In genomic region chr2:27249891-27250651, GRCh38 we compare ENCODE assay signal across 9 cellular contexts. TPM values are rescaled to one million over a fixed set of nuclear protein-coding genes. Genes with fewer than 3 reads are reported as not detected.
DNase-seq lines count a peak whose midpoint lies in the region; ATAC-seq and TF ChIP-seq lines count a peak whose summit lies in the region.
"Had no signal": no experiment of that assay in that cellular context is flagged by ENCODE, and none has a peak within 500 bp of the region (broad histone marks: within the 10 kb centered on the region; RNA-seq: fewer than 3 reads in every experiment).

No MANE protein-coding gene starts in this region.

- H3K27me3 Mint-ChIP-seq in type B pancreatic cell = peaks cover 48% of the 10 kb centered on the region

- H3K27ac Mint-ChIP-seq in type B pancreatic cell = no peak overlapping the region

- H3K4me3 Mint-ChIP-seq in type B pancreatic cell = no peak overlapping the region

- ATAC-seq in GM21367 (IDR thresholded peaks at IDR 0.05; ENCODE audit: unreplicated experiment) (no peak), HG03521 (IDR thresholded peaks at IDR 0.05; ENCODE audit: unreplicated experiment) (no peak)

- no peaks in the 10 kb centered on the region for H3K36me3 Mint-ChIP-seq in type B pancreatic cell

- DNase-seq in ELF-1 (ENCODE audit: low read depth, low spot score) (peak; percentile 92), LNCaP clone FGC (ENCODE audit: low read depth) (no peak), epidermal melanocyte (ENCODE audit: insufficient read length, low spot score) (peak; percentile 57), myocyte (ENCODE audit: low read depth) (peak; percentile 36), type B pancreatic cell (ENCODE audit: extremely low spot score, unreplicated experiment) (no peak)
- DNase-seq in activated CD4-positive, alpha-beta T cell treated with anti-CD3 and anti-CD28 coated beads for 1 hour = peak; percentile 27

- no peaks in the 10 kb centered on the region for H3K9me3 Mint-ChIP-seq in type B pancreatic cell

- H3K4me3 ChIP-seq in LNCaP clone FGC (ENCODE audit: low read depth, low read length) = no peak overlapping the region

- TF ChIP-seq CTCF in LNCaP clone FGC (IDR thresholded peaks at IDR 0.05; ENCODE audit: control insufficient read depth, extremely low read depth, insufficient read depth) (peak; percentile 53), type B pancreatic cell (conservative IDR thresholded peaks at IDR 0.05) (peak; percentile 78)

- peaks cover 7% of the 10 kb centered on the region for H3K4me1 Mint-ChIP-seq in type B pancreatic cell (ENCODE audit: unreplicated experiment)

RNA-seq across cellular contexts. Expression of gene SLC30A3, which starts 12.8 kb away (rescaled TPM):
- total RNA-seq in myocyte = 0.03 TPM in 1 of 2 replicates, not detected in the other
- polyA plus RNA-seq in myocyte (2012) = 0.76 TPM
- total RNA-seq in type B pancreatic cell (ENCODE audit: low replicate concordance) = 0.19 and 0.53 TPM in 2 replicates

RNA-seq across cellular contexts. Expression of gene DNAJC5G, which starts 25.2 kb away (rescaled TPM):
- total RNA-seq in myocyte (not detected in 2 replicates), type B pancreatic cell (ENCODE audit: low replicate concordance) (not detected in 2 replicates)
- not detected for polyA plus RNA-seq in myocyte (2012)
- total RNA-seq: activated CD8-positive, alpha-beta memory T cell treated with anti-CD3 and anti-CD28 coated beads for 36 hours had no signal

RNA-seq across cellular contexts. Expression of gene TRIM54, which starts 32.2 kb away (rescaled TPM):
- 74.0 and 105 TPM in 2 replicates for total RNA-seq in myocyte
- polyA plus RNA-seq in myocyte (2012) = 75.3 TPM
- not detected in 2 replicates for total RNA-seq in type B pancreatic cell (ENCODE audit: low replicate concordance)

RNA-seq across cellular contexts. Expression of gene CAD, which starts 32.9 kb away (rescaled TPM):
- total RNA-seq in myocyte = 22.8 and 24.9 TPM in 2 replicates
- polyA plus RNA-seq in myocyte (2012) = 39.7 TPM
- total RNA-seq in type B pancreatic cell (ENCODE audit: low replicate concordance) = 51.6 and 85.1 TPM in 2 replicates

RNA-seq across cellular contexts. Expression of gene SLC5A6, which starts 38.0 kb away (rescaled TPM):
- total RNA-seq in myocyte (31.2 and 36.2 TPM in 2 replicates), type B pancreatic cell (ENCODE audit: low replicate concordance) (63.6 and 76.3 TPM in 2 replicates)
- 18.0 TPM for polyA plus RNA-seq in myocyte (2012)

Comparison
In these comparisons a context has a peak if more than half of its experiments do, and no peak if none do; other contexts are left out.
1. DNase-seq: peak in ELF-1 (single experiment), activated CD4-positive, alpha-beta T cell treated with anti-CD3 and anti-CD28 coated beads for 1 hour (single experiment), epidermal melanocyte (single experiment) and myocyte (single experiment); none in LNCaP clone FGC (single experiment) and type B pancreatic cell (single experiment).
2. RNA of gene TRIM54, which starts 32.2 kb away (total RNA-seq): 74.0 to 105 TPM in myocyte; not detected in type B pancreatic cell; every median in the first group is over 10 times any median in the second.